In genomic region chr2:40445467-40445866, GRCh38 we compare ENCODE assay signal across 17 cellular contexts.
"Had no signal": no experiment of that assay in that cellular context is flagged by ENCODE, and none has a peak within 500 bp of the region (broad histone marks: within the 10 kb centered on the region; RNA-seq: fewer than 3 reads in every experiment).

No MANE protein-coding gene starts in this region.

- H3K4me3 ChIP-seq: left lung, psoas muscle, right lobe of liver, vagina had no signal

- H3K9me3 Mint-ChIP-seq: activated naive CD4-positive, alpha-beta T cell treated with anti-CD3 and anti-CD28 coated beads for 36 hours; activated T-cell treated with anti-CD3 and anti-CD28 coated beads, Interleukin-2, amount 50 U/mL, for 4 hours; stimulated activated memory B cell treated with anti-CD40 and anti-IgM and Interleukin-4, amounts not matched to agents 10 μg/mL and 1 μg/mL and 100 μg/mL, for 72 hours; T-helper 1 cell treated with Interleukin-12 subunit alpha and Interleukin-12 subunit beta and Interleukin-4 antibody, amounts not matched to agents 30 μg/mL and 1 μg/mL, for 36 hours had no signal

- ATAC-seq: activated T-cell treated with anti-CD3 and anti-CD28 coated beads, Interleukin-2, amount 50 U/mL, for 4 hours; effector memory CD8-positive, alpha-beta T cell; foreskin keratinocyte; left lung; psoas muscle; right lobe of liver; stimulated activated memory B cell treated with anti-CD40 and anti-IgM and Interleukin-4, amounts not matched to agents 10 μg/mL and 1 μg/mL and 100 μg/mL, for 72 hours had no signal

- H3K4me3 Mint-ChIP-seq: activated naive CD4-positive, alpha-beta T cell treated with anti-CD3 and anti-CD28 coated beads for 36 hours; activated T-cell treated with anti-CD3 and anti-CD28 coated beads, Interleukin-2, amount 50 U/mL, for 4 hours; effector memory CD8-positive, alpha-beta T cell; stimulated activated memory B cell treated with anti-CD40 and anti-IgM and Interleukin-4, amounts not matched to agents 10 μg/mL and 1 μg/mL and 100 μg/mL, for 72 hours; T-helper 1 cell treated with Interleukin-12 subunit alpha and Interleukin-12 subunit beta and Interleukin-4 antibody, amounts not matched to agents 30 μg/mL and 1 μg/mL, for 36 hours had no signal

- H3K27ac Mint-ChIP-seq: activated naive CD4-positive, alpha-beta T cell treated with anti-CD3 and anti-CD28 coated beads for 36 hours; effector memory CD8-positive, alpha-beta T cell; stimulated activated memory B cell treated with anti-CD40 and anti-IgM and Interleukin-4, amounts not matched to agents 10 μg/mL and 1 μg/mL and 100 μg/mL, for 72 hours; T-helper 1 cell treated with Interleukin-12 subunit alpha and Interleukin-12 subunit beta and Interleukin-4 antibody, amounts not matched to agents 30 μg/mL and 1 μg/mL, for 36 hours had no signal

- H3K4me1 Mint-ChIP-seq: stimulated activated memory B cell treated with anti-CD40 and anti-IgM and Interleukin-4, amounts not matched to agents 10 μg/mL and 1 μg/mL and 100 μg/mL, for 72 hours had no signal

- H3K9me3 ChIP-seq: left lung, psoas muscle, right lobe of liver, vagina had no signal

- H3K36me3 Mint-ChIP-seq: stimulated activated memory B cell treated with anti-CD40 and anti-IgM and Interleukin-4, amounts not matched to agents 10 μg/mL and 1 μg/mL and 100 μg/mL, for 72 hours had no signal

- H3K27ac ChIP-seq: brain microvascular endothelial cell, foreskin keratinocyte, left lung, psoas muscle, right lobe of liver, vagina had no signal

- H3K27me3 ChIP-seq: brain microvascular endothelial cell, foreskin keratinocyte, right lobe of liver, vagina had no signal

- DNase-seq: activated CD4-positive, alpha-beta T cell treated with anti-CD3 and anti-CD28 coated beads, Interleukin-2, amount 50 U/mL, for 1 hour; activated CD8-positive, alpha-beta memory T cell treated with anti-CD3 and anti-CD28 coated beads, Interleukin-2, amount 50 U/mL, for 4 hours; activated naive CD4-positive, alpha-beta T cell treated with anti-CD3 and anti-CD28 coated beads for 36 hours; activated T-cell treated with anti-CD3 and anti-CD28 coated beads, Interleukin-2, amount 50 U/mL, for 4 hours; anterior cingulate cortex; brain microvascular endothelial cell; cerebellar nuclear complex; effector memory CD8-positive, alpha-beta T cell; foreskin keratinocyte; glutamatergic neuron; left lung; psoas muscle; right lobe of liver; stimulated activated CD4-positive, alpha-beta T cell treated with anti-CD3 and anti-CD28 coated beads, Interleukin-4, amount 100 ng/mL, for 4 hours had no signal

- H3K36me3 ChIP-seq: brain microvascular endothelial cell, left lung, right lobe of liver, vagina had no signal

- H3K4me1 ChIP-seq: foreskin keratinocyte, psoas muscle, right lobe of liver had no signal
